Comparison of ENCODE assay signal across 1 cellular context in the genomic region with DNA sequence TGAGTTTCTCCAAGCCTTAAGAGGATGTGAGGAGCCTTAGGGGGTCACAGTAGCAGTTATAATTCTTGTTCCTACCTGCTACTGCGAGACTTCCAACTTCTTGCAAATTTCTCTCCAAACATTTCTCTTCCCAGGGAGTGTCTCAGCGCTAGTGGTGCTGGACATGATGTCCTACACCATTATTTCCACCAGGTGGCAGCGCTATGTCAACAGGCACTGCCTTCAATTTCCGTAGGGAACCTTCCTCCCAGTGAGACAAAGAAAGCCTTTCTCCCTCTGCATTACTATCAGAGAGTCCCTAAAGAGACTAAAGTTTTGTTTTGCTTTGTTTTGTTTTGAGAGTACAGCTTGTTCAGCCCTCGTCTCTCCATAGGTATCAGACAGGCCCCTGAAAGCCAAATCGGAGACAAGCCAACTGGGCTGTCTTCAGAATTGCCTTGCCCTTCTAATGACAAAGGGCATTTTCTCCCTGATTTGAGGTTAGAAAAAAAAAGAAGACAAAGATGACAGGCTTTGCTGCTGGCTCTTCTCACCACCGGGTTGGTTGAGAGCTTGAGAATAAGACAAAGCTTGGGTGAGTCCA.
TF ChIP-seq lines count a peak whose summit lies in the region.

No MANE protein-coding gene starts in this region.

TF ChIP-seq in IMR-90, 13 proteins besides CTCF, POLR2A, EP300 and RAD21:
- TF ChIP-seq SMC3 (IDR thresholded peaks at IDR 0.05; ENCODE audit: low read depth, low read length), result peak; percentile 69
- TF ChIP-seq BHLHE40 (IDR thresholded peaks at IDR 0.05; ENCODE audit: low read depth, low read length), result no peak
